24 cellular contexts compared by ENCODE assay signal in genomic region chr2:129862668-129863067, GRCh38.
"Had no signal": no experiment of that assay in that cellular context is flagged by ENCODE, and none has a peak within 500 bp of the region (broad histone marks: within the 10 kb centered on the region; RNA-seq: fewer than 3 reads in every experiment).

No MANE protein-coding gene starts in this region.

- ATAC-seq: body of pancreas; gastrocnemius medialis; left colon; naive thymus-derived CD8-positive, alpha-beta T cell; stimulated activated naive B cell treated with anti-CD40 and anti-IgM and Interleukin-4, amounts not matched to agents 10 μg/mL and 1 μg/mL and 100 μg/mL, for 72 hours; T-helper 17 cell had no signal

- H3K27me3 ChIP-seq: adrenal gland, body of pancreas, gastrocnemius medialis, hepatocyte, right atrium auricular region, transverse colon had no signal

- H3K36me3 ChIP-seq: adrenal gland, gastrocnemius medialis, right atrium auricular region, transverse colon had no signal

- H3K4me1 ChIP-seq: adrenal gland, body of pancreas, right atrium auricular region, transverse colon had no signal

- H3K27ac ChIP-seq: adrenal gland, body of pancreas, gastrocnemius medialis, hepatocyte, right atrium auricular region, transverse colon had no signal

- DNase-seq: activated CD4-positive, alpha-beta T cell treated with anti-CD3 and anti-CD28 coated beads for 4 hours; activated CD4-positive, alpha-beta T cell treated with anti-CD3 and anti-CD28 coated beads, Interleukin-2, amount 50 U/mL, for 4 hours; activated CD4-positive, CD25-positive, alpha-beta regulatory T cell; activated effector memory CD4-positive, alpha-beta T cell treated with anti-CD3 and anti-CD28 coated beads, Interleukin-2, amount 50 U/mL, for 16 hours; activated naive CD4-positive, alpha-beta T cell treated with anti-CD3 and anti-CD28 coated beads for 36 hours; activated naive CD8-positive, alpha-beta T cell treated with anti-CD3 and anti-CD28 coated beads for 36 hours; activated T-cell treated with anti-CD3 and anti-CD28 coated beads, Interleukin-2, amount 50 U/mL, for 1 hour; adrenal gland; aorta; body of pancreas; effector CD8-positive, alpha-beta T cell; gastrocnemius medialis; immature natural killer cell; kidney; left colon; naive thymus-derived CD8-positive, alpha-beta T cell; stimulated activated CD4-positive, alpha-beta T cell treated with anti-CD3 and anti-CD28 coated beads, Interleukin-15, amount 100 ng/mL, for 24 hours; stimulated activated CD4-positive, alpha-beta T cell treated with anti-CD3 and anti-CD28 coated beads, Interleukin-2, amount 100 ng/mL, for 24 hours; stimulated activated naive B cell treated with anti-CD40 and anti-IgM and Interleukin-4, amounts not matched to agents 10 μg/mL and 1 μg/mL and 100 μg/mL, for 72 hours; T-helper 17 cell; T1000; transverse colon had no signal

- H3K4me3 ChIP-seq: adrenal gland, body of pancreas, gastrocnemius medialis, hepatocyte, right atrium auricular region, transverse colon had no signal

- H3K9me3 ChIP-seq: adrenal gland, body of pancreas, gastrocnemius medialis, right atrium auricular region, transverse colon had no signal

- H3K4me2 ChIP-seq: hepatocyte had no signal
